ENCODE assay signal across 1 cellular context in the genomic region with DNA sequence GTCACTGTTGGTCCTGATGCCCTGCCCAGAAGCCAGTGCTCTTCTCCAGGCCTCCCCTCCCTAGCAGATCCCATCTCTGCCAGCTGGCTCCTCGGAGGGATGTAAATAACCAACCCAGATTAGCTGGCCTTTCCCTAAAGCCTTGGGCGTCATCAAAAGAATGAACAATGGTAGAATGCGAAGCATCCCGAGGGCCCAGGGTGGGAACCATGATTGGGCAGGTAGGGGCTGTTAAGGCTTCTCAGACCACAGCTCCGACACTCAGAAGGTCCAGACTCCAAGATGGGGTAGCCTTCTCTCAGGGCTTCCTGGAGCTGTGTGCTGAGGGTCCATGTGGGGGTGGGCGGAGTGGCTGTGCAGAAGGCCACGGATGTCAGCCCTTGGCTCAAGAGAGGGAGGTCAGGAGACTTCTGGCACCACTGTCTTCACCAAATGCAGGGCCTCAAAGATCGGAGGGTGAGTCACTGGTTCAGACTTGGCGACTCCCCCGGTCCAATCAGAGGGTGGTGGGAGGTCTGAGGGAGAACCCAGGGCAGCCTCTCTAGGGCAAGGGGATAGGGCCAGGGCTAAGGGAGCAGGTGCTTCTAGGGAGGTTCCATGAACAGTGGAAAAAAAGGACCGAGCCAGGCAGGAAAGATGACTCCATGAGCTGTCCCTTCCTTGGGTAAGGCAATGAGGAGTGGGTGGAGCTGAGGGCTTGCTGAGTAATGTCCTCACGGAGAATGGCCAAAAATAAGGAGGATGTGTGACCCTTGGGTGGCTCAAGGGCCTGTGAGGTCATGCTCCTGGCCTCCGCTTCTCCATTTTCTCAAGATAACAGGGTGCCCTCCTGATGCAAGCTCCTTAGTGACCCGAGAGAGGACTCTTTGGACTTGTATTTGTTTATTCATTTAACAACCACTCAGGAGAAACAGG.
A peak's percentile ranks its signal among the peaks of the same experiment; 100 is the strongest.
TF ChIP-seq lines count a peak whose summit lies in the region.

No MANE protein-coding gene starts in this region.

TF ChIP-seq in K562, 482 proteins besides CTCF, POLR2A, EP300 and RAD21 (continued from another document and continues in another):
- TF ChIP-seq, protein P1, sequence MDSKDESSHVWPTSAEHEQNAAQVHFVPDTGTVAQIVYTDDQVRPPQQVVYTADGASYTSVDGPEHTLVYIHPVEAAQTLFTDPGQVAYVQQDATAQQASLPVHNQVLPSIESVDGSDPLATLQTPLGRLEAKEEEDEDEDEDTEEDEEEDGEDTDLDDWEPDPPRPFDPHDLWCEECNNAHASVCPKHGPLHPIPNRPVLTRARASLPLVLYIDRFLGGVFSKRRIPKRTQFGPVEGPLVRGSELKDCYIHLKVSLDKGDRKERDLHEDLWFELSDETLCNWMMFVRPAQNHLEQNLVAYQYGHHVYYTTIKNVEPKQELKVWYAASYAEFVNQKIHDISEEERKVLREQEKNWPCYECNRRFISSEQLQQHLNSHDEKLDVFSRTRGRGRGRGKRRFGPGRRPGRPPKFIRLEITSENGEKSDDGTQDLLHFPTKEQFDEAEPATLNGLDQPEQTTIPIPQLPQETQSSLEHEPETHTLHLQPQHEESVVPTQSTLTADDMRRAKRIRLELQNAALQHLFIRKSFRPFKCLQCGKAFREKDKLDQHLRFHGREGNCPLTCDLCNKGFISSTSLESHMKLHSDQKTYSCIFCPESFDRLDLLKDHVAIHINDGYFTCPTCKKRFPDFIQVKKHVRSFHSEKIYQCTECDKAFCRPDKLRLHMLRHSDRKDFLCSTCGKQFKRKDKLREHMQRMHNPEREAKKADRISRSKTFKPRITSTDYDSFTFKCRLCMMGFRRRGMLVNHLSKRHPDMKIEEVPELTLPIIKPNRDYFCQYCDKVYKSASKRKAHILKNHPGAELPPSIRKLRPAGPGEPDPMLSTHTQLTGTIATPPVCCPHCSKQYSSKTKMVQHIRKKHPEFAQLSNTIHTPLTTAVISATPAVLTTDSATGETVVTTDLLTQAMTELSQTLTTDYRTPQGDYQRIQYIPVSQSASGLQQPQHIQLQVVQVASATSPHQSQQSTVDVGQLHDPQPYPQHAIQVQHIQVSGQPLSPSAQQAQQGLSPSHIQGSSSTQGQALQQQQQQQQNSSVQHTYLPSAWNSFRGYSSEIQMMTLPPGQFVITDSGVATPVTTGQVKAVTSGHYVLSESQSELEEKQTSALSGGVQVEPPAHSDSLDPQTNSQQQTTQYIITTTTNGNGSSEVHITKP (IDR thresholded peaks at IDR 0.05; ENCODE audit: partially characterized antibody) = peak; percentile 70
- peak; percentile 38 for TF ChIP-seq RBBP5 (IDR thresholded peaks at IDR 0.05; ENCODE audit: borderline replicate concordance, insufficient read depth, low read length, poor library complexity, severe bottlenecking)
- TF ChIP-seq BRCA1 (IDR thresholded peaks at IDR 0.05) = no peak
- no peak for TF ChIP-seq BRCA1 (CRISPR knock-in tag; IDR thresholded peaks at IDR 0.05)
- TF ChIP-seq ZNF263 (CRISPR knock-in tag; IDR thresholded peaks at IDR 0.05; ENCODE audit: borderline replicate concordance) = no peak; the same call in 1 of the 2 replicates
- TF ChIP-seq ZNF41 (CRISPR knock-in tag; conservative IDR thresholded peaks at IDR 0.05) = peak; percentile 81
- no peak for TF ChIP-seq ZNF408 (CRISPR knock-in tag; IDR thresholded peaks at IDR 0.05; ENCODE audit: low read depth)
- TF ChIP-seq, protein P2, sequence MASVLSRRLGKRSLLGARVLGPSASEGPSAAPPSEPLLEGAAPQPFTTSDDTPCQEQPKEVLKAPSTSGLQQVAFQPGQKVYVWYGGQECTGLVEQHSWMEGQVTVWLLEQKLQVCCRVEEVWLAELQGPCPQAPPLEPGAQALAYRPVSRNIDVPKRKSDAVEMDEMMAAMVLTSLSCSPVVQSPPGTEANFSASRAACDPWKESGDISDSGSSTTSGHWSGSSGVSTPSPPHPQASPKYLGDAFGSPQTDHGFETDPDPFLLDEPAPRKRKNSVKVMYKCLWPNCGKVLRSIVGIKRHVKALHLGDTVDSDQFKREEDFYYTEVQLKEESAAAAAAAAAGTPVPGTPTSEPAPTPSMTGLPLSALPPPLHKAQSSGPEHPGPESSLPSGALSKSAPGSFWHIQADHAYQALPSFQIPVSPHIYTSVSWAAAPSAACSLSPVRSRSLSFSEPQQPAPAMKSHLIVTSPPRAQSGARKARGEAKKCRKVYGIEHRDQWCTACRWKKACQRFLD (CRISPR knock-in tag; IDR thresholded peaks at IDR 0.05) = peak; percentile 93
- TF ChIP-seq HDGF (IDR thresholded peaks at IDR 0.05) = 0 out of 2 replicates have a peak, but pooled peaks have one; percentile 57
- TF ChIP-seq, protein P3, sequence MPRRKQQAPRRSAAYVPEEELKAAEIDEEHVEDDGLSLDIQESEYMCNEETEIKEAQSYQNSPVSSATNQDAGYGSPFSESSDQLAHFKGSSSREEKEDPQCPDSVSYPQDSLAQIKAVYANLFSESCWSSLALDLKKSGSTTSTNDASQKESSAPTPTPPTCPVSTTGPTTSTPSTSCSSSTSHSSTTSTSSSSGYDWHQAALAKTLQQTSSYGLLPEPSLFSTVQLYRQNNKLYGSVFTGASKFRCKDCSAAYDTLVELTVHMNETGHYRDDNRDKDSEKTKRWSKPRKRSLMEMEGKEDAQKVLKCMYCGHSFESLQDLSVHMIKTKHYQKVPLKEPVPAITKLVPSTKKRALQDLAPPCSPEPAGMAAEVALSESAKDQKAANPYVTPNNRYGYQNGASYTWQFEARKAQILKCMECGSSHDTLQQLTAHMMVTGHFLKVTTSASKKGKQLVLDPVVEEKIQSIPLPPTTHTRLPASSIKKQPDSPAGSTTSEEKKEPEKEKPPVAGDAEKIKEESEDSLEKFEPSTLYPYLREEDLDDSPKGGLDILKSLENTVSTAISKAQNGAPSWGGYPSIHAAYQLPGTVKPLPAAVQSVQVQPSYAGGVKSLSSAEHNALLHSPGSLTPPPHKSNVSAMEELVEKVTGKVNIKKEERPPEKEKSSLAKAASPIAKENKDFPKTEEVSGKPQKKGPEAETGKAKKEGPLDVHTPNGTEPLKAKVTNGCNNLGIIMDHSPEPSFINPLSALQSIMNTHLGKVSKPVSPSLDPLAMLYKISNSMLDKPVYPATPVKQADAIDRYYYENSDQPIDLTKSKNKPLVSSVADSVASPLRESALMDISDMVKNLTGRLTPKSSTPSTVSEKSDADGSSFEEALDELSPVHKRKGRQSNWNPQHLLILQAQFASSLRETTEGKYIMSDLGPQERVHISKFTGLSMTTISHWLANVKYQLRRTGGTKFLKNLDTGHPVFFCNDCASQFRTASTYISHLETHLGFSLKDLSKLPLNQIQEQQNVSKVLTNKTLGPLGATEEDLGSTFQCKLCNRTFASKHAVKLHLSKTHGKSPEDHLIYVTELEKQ (CRISPR knock-in tag; IDR thresholded peaks at IDR 0.05) = peak; percentile 78; the same call in 1 of the 2 replicates
- 0 out of 2 replicates have a peak, but pooled peaks have one; percentile 16 for TF ChIP-seq NR2F6 (CRISPR knock-in tag; IDR thresholded peaks at IDR 0.05)
- TF ChIP-seq NR2C2 (CRISPR knock-in tag; IDR thresholded peaks at IDR 0.05) = peak; percentile 86
- peak; percentile 96 for TF ChIP-seq NR2C2 (tag; IDR thresholded peaks at IDR 0.05)
- TF ChIP-seq, protein P4, sequence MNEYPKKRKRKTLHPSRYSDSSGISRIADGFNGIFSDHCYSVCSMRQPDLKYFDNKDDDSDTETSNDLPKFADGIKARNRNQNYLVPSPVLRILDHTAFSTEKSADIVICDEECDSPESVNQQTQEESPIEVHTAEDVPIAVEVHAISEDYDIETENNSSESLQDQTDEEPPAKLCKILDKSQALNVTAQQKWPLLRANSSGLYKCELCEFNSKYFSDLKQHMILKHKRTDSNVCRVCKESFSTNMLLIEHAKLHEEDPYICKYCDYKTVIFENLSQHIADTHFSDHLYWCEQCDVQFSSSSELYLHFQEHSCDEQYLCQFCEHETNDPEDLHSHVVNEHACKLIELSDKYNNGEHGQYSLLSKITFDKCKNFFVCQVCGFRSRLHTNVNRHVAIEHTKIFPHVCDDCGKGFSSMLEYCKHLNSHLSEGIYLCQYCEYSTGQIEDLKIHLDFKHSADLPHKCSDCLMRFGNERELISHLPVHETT (CRISPR knock-in tag; conservative IDR thresholded peaks at IDR 0.05 in 1 of 2, IDR thresholded peaks at IDR 0.05 in 1 of 2) = peak in 1 of 2 experiments; percentile 83; a peak in 2 of 4 replicates
- TF ChIP-seq SIN3B (IDR thresholded peaks at IDR 0.05; ENCODE audit: low read depth) = no peak
- TF ChIP-seq ZNF766 (CRISPR knock-in tag; conservative IDR thresholded peaks at IDR 0.05) = peak; percentile 77
- peak; percentile 83 for TF ChIP-seq GATAD2A (IDR thresholded peaks at IDR 0.05)
- TF ChIP-seq ZNF253 (CRISPR knock-in tag; conservative IDR thresholded peaks at IDR 0.05) = no peak
- TF ChIP-seq ZNF644 (tag; IDR thresholded peaks at IDR 0.05; ENCODE audit: low read depth) = peak; percentile 85
- peak; percentile 21; the same call in 1 of the 2 replicates for TF ChIP-seq CBFA2T3 (IDR thresholded peaks at IDR 0.05)
- TF ChIP-seq ZNF239 (CRISPR knock-in tag; IDR thresholded peaks at IDR 0.05) = peak; percentile 82
- no peak for TF ChIP-seq FOXP1 (CRISPR knock-in tag; IDR thresholded peaks at IDR 0.05)
- peak; percentile 44 for TF ChIP-seq TAF7 (tag; IDR thresholded peaks at IDR 0.05)
- TF ChIP-seq HSF4 (CRISPR knock-in tag; IDR thresholded peaks at IDR 0.05; ENCODE audit: borderline replicate concordance) = peak; percentile 87; the same call in 1 of the 2 replicates
- TF ChIP-seq RCOR1 (IDR thresholded peaks at IDR 0.05; ENCODE audit: borderline replicate concordance in 1 of 2, low read depth in 2 of 2, low read length in 2 of 2) = peak in 1 of 2 experiments; percentile 86; a peak in 2 of 4 replicates
- no peak for TF ChIP-seq ATF1 (CRISPR knock-in tag; IDR thresholded peaks at IDR 0.05)
- TF ChIP-seq ATF1 (tag; IDR thresholded peaks at IDR 0.05) = peak; percentile 75
- TF ChIP-seq ZKSCAN8 (CRISPR knock-in tag; IDR thresholded peaks at IDR 0.05) = peak; percentile 87; the same call in 1 of the 2 replicates
- peak; percentile 41; the same call in 1 of the 2 replicates for TF ChIP-seq GTF2A2 (tag; IDR thresholded peaks at IDR 0.05)
- TF ChIP-seq, protein P5, sequence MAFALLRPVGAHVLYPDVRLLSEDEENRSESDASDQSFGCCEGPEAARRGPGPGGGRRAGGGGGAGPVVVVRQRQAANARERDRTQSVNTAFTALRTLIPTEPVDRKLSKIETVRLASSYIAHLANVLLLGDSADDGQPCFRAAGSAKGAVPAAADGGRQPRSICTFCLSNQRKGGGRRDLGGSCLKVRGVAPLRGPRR (CRISPR knock-in tag; IDR thresholded peaks at IDR 0.05) = peak; percentile 87
- TF ChIP-seq, protein P6, sequence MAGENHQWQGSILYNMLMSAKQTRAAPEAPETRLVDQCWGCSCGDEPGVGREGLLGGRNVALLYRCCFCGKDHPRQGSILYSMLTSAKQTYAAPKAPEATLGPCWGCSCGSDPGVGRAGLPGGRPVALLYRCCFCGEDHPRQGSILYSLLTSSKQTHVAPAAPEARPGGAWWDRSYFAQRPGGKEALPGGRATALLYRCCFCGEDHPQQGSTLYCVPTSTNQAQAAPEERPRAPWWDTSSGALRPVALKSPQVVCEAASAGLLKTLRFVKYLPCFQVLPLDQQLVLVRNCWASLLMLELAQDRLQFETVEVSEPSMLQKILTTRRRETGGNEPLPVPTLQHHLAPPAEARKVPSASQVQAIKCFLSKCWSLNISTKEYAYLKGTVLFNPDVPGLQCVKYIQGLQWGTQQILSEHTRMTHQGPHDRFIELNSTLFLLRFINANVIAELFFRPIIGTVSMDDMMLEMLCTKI (IDR thresholded peaks at IDR 0.05; ENCODE audit: partially characterized antibody) = no peak
- 0 out of 2 replicates have a peak, but pooled peaks have one; percentile 37 for TF ChIP-seq GATAD2B (IDR thresholded peaks at IDR 0.05; ENCODE audit: borderline replicate concordance)
- TF ChIP-seq, protein P7, sequence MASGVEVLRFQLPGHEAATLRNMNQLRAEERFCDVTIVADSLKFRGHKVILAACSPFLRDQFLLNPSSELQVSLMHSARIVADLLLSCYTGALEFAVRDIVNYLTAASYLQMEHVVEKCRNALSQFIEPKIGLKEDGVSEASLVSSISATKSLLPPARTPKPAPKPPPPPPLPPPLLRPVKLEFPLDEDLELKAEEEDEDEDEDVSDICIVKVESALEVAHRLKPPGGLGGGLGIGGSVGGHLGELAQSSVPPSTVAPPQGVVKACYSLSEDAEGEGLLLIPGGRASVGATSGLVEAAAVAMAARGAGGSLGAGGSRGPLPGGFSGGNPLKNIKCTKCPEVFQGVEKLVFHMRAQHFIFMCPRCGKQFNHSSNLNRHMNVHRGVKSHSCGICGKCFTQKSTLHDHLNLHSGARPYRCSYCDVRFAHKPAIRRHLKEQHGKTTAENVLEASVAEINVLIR (CRISPR knock-in tag; IDR thresholded peaks at IDR 0.05) = peak; percentile 33; the same call in 1 of the 2 replicates
- TF ChIP-seq NFE2 (IDR thresholded peaks at IDR 0.05; ENCODE audit: low read depth) = peak; percentile 89
- TF ChIP-seq, protein P8, sequence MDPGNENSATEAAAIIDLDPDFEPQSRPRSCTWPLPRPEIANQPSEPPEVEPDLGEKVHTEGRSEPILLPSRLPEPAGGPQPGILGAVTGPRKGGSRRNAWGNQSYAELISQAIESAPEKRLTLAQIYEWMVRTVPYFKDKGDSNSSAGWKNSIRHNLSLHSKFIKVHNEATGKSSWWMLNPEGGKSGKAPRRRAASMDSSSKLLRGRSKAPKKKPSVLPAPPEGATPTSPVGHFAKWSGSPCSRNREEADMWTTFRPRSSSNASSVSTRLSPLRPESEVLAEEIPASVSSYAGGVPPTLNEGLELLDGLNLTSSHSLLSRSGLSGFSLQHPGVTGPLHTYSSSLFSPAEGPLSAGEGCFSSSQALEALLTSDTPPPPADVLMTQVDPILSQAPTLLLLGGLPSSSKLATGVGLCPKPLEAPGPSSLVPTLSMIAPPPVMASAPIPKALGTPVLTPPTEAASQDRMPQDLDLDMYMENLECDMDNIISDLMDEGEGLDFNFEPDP (CRISPR knock-in tag; IDR thresholded peaks at IDR 0.05) = 0 out of 2 replicates have a peak, but pooled peaks have one; percentile 58
- peak; percentile 93 for TF ChIP-seq JUND (IDR thresholded peaks at IDR 0.05; ENCODE audit: borderline replicate concordance, low read depth, low read length)
- peak; percentile 94; the same call in 2 of the 3 replicates for TF ChIP-seq JUND (tag; IDR thresholded peaks at IDR 0.05; ENCODE audit: borderline replicate concordance, low read depth, low read length)
- no peak for TF ChIP-seq PURB (CRISPR knock-in tag; IDR thresholded peaks at IDR 0.05; ENCODE audit: low read depth)
- TF ChIP-seq, protein P9, sequence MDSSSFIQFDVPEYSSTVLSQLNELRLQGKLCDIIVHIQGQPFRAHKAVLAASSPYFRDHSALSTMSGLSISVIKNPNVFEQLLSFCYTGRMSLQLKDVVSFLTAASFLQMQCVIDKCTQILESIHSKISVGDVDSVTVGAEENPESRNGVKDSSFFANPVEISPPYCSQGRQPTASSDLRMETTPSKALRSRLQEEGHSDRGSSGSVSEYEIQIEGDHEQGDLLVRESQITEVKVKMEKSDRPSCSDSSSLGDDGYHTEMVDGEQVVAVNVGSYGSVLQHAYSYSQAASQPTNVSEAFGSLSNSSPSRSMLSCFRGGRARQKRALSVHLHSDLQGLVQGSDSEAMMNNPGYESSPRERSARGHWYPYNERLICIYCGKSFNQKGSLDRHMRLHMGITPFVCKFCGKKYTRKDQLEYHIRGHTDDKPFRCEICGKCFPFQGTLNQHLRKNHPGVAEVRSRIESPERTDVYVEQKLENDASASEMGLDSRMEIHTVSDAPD (CRISPR knock-in tag; IDR thresholded peaks at IDR 0.05) = peak; percentile 18; the same call in 1 of the 2 replicates
- TF ChIP-seq DNMT1 (IDR thresholded peaks at IDR 0.05) = no peak
- no peak for TF ChIP-seq NELFE (IDR thresholded peaks at IDR 0.05; ENCODE audit: insufficient read depth, insufficient read length)
